ENCODE assay signal across 21 cellular contexts in genomic region chr13:38391341-38391740, GRCh38. TPM values are rescaled to one million over a fixed set of nuclear protein-coding genes. Genes with fewer than 3 reads are reported as not detected.
DNase-seq lines count a peak whose midpoint lies in the region; ATAC-seq and TF ChIP-seq lines count a peak whose summit lies in the region.
"Had no signal": no experiment of that assay in that cellular context is flagged by ENCODE, and none has a peak within 500 bp of the region (broad histone marks: within the 10 kb centered on the region; RNA-seq: fewer than 3 reads in every experiment).

No MANE protein-coding gene starts in this region.

- H3K27me3 ChIP-seq in BLaER1 treated with 17β-estradiol and CSF1 and Interleukin-3, amounts not matched to agents 10 nM and 100 nM: no peaks in the 10 kb centered on the region
- H3K27me3 ChIP-seq in endodermal cell (ENCODE audit: control insufficient read depth, insufficient read depth, low read length, poor library complexity, severe bottlenecking): no peaks in the 10 kb centered on the region

- H3K4me3 ChIP-seq in BLaER1 treated with 17β-estradiol and CSF1 and Interleukin-3, amounts not matched to agents 10 nM and 100 nM: no peak overlapping the region
- H3K4me3 ChIP-seq in endodermal cell (ENCODE audit: low read length): peak overlapping the region; percentile 20
- H3K4me3 ChIP-seq: A549, GM23248 had no signal

- intact Hi-C loops in natural killer cell (cut with micrococcal nuclease): no loop called here

- TF ChIP-seq CTCF in endodermal cell (conservative IDR thresholded peaks at IDR 0.05) (no peak), neural crest cell (conservative IDR thresholded peaks at IDR 0.05) (no peak), natural killer cell (IDR thresholded peaks at IDR 0.05) (no peak)

- no peak for ATAC-seq in natural killer cell
- no peak for ATAC-seq in GM18868 (IDR thresholded peaks at IDR 0.05; ENCODE audit: unreplicated experiment)
- ATAC-seq in GM18511 (IDR thresholded peaks at IDR 0.05; ENCODE audit: unreplicated experiment): no peak
- ATAC-seq: A549; CD8-positive, alpha-beta T cell; HCT116 had no signal

- no peak overlapping the region for H3K27ac ChIP-seq in BLaER1 treated with 17β-estradiol and CSF1 and Interleukin-3, amounts not matched to agents 10 nM and 100 nM
- no peak overlapping the region for H3K27ac ChIP-seq in endodermal cell (ENCODE audit: low read depth, low read length)
- H3K27ac ChIP-seq: A549, C4-2B, GM23248 had no signal

- H3K27me3 Mint-ChIP-seq in endodermal cell (ENCODE audit: insufficient read depth) (no peaks in the 10 kb centered on the region), neural crest cell (ENCODE audit: low read depth) (no peaks in the 10 kb centered on the region), natural killer cell (ENCODE audit: low read depth in 2 of 2) (no peaks in the 10 kb centered on the region)

- H3K36me3 ChIP-seq in BLaER1 treated with 17β-estradiol and CSF1 and Interleukin-3, amounts not matched to agents 10 nM and 100 nM: no peaks in the 10 kb centered on the region
- no peaks in the 10 kb centered on the region for H3K36me3 ChIP-seq in endodermal cell (ENCODE audit: control insufficient read depth, insufficient read depth, low read length)
- H3K36me3 ChIP-seq: BE2C had no signal

- H4K20me1 ChIP-seq in BLaER1 treated with 17β-estradiol and CSF1 and Interleukin-3, amounts not matched to agents 10 nM and 100 nM: no peaks in the 10 kb centered on the region

- WGBS in endodermal cell (ENCODE audit: insufficient coverage in 1 of 2, insufficient read length in 1 of 2), 2 experiments: 91 to 100% methylated on average over 1 to 2 of the region's 2 CpGs

- H3K4me1 Mint-ChIP-seq in endodermal cell: peaks cover 61% of the 10 kb centered on the region
- no peaks in the 10 kb centered on the region for H3K4me1 Mint-ChIP-seq in neural crest cell
- no peaks in the 10 kb centered on the region for H3K4me1 Mint-ChIP-seq in natural killer cell
- H3K4me1 Mint-ChIP-seq: CD4-positive, CD25-positive, alpha-beta regulatory T cell had no signal

- no peaks in the 10 kb centered on the region for H3K9me3 Mint-ChIP-seq in endodermal cell
- H3K9me3 Mint-ChIP-seq in neural crest cell: peaks cover 5% of the 10 kb centered on the region
- peaks cover 0 to 6% of the 10 kb centered on the region in 2 donors for H3K9me3 Mint-ChIP-seq in natural killer cell
- H3K9me3 Mint-ChIP-seq: H9 had no signal

- H3K27ac Mint-ChIP-seq in endodermal cell: peak overlapping the region; percentile 52
- peak overlapping the region; percentile 35 for H3K27ac Mint-ChIP-seq in neural crest cell (ENCODE audit: unreplicated experiment)
- H3K27ac Mint-ChIP-seq in natural killer cell: no peak overlapping the region
- H3K27ac Mint-ChIP-seq: CD4-positive, CD25-positive, alpha-beta regulatory T cell; CD8-positive, alpha-beta T cell had no signal

- peaks cover 0 to 12% (median 9%) of the 10 kb centered on the region in 10 experiments; a peak in 16 of 20 replicates for H3K4me1 ChIP-seq in BLaER1 treated with 17β-estradiol and CSF1 and Interleukin-3, amounts not matched to agents 10 nM and 100 nM
- H3K4me1 ChIP-seq in endodermal cell (ENCODE audit: control insufficient read depth, insufficient read depth, low read length): peaks cover 24% of the 10 kb centered on the region
- H3K4me1 ChIP-seq: A549, BE2C had no signal

- peak overlapping the region in 9 of 11 experiments; percentile 16 to 62 (median 56); a peak in 16 of 22 replicates for H3K4me2 ChIP-seq in BLaER1 treated with 17β-estradiol and CSF1 and Interleukin-3, amounts not matched to agents 10 nM and 100 nM
- H3K4me2 ChIP-seq: A549 had no signal

- H3K9me3 ChIP-seq in BLaER1 treated with 17β-estradiol and CSF1 and Interleukin-3, amounts not matched to agents 10 nM and 100 nM (replicated peaks in 1 of 11): peaks cover 8 to 14% (median 10%) of the 10 kb centered on the region in 11 experiments; a peak in 20 of 22 replicates
- no peaks in the 10 kb centered on the region for H3K9me3 ChIP-seq in endodermal cell (ENCODE audit: control insufficient read depth, low read length)
- H3K9me3 ChIP-seq: A549, BE2C had no signal

- H3K4me3 Mint-ChIP-seq in endodermal cell (no peak overlapping the region), neural crest cell (no peak overlapping the region), natural killer cell (no peak overlapping the region)
- H3K4me3 Mint-ChIP-seq: CD4-positive, CD25-positive, alpha-beta regulatory T cell; CD8-positive, alpha-beta T cell; H9 had no signal

- H3K36me3 Mint-ChIP-seq in endodermal cell (ENCODE audit: low read depth) (no peaks in the 10 kb centered on the region), neural crest cell (ENCODE audit: low read depth) (no peaks in the 10 kb centered on the region), natural killer cell (peaks cover 7% of the 10 kb centered on the region)
- H3K36me3 Mint-ChIP-seq: CD4-positive, CD25-positive, alpha-beta regulatory T cell; CD8-positive, alpha-beta T cell had no signal

- no peak overlapping the region for H3K9ac ChIP-seq in BLaER1 treated with 17β-estradiol and CSF1 and Interleukin-3, amounts not matched to agents 10 nM and 100 nM
- no peak overlapping the region for H3K9ac ChIP-seq in endodermal cell (ENCODE audit: extremely low read depth, low read length, poor library complexity, severe bottlenecking)
- H3K9ac ChIP-seq: GM23248 had no signal

- DNase-seq in SW480 (ENCODE audit: low spot score) (peak; percentile 13), endodermal cell (no peak), neural crest cell (ENCODE audit: low read depth, low spot score) (no peak), natural killer cell (no peak)
- DNase-seq: 8988T; ACHN; AML-193; CD4-positive, CD25-positive, alpha-beta regulatory T cell; CD8-positive, alpha-beta T cell; DMS 273 treated with DMSO at 0.1 percent for 48 hours; DMS79; GF-D8; GM23248; H9 had no signal

RNA-seq across cellular contexts. Expression of gene UFM1, which starts 41.7 kb away (rescaled TPM):
- total RNA-seq in endodermal cell: 10 to 100 TPM; 39.2 to 43.2 TPM
- 52.0 TPM for polyA plus RNA-seq in endodermal cell (2013, experiment 1 of 2)
- 50.9 TPM for polyA plus RNA-seq in endodermal cell (2013, experiment 2 of 2)
- 35.7 and 36.2 TPM in 2 replicates for total RNA-seq in neural crest cell
- total RNA-seq in natural killer cell: 10 to 100 TPM; 76.3 to 84.3 (median 84.1) TPM

Comparison
In these comparisons a context has a peak if more than half of its experiments do, and no peak if none do; other contexts are left out.
1. H3K27ac Mint-ChIP-seq: peak in endodermal cell (single experiment) and neural crest cell (single experiment); none in natural killer cell (0 of 2).